In genomic region chr4:3830774-3831528, GRCh38 we compare ENCODE assay signal across 1 cellular context.
A peak's percentile ranks its signal among the peaks of the same experiment; 100 is the strongest.
TF ChIP-seq lines count a peak whose summit lies in the region.

No MANE protein-coding gene starts in this region.

TF ChIP-seq in HepG2, 621 proteins besides CTCF, POLR2A, EP300 and RAD21 (continued from another document and continues in another):
- TF ChIP-seq, protein P1, sequence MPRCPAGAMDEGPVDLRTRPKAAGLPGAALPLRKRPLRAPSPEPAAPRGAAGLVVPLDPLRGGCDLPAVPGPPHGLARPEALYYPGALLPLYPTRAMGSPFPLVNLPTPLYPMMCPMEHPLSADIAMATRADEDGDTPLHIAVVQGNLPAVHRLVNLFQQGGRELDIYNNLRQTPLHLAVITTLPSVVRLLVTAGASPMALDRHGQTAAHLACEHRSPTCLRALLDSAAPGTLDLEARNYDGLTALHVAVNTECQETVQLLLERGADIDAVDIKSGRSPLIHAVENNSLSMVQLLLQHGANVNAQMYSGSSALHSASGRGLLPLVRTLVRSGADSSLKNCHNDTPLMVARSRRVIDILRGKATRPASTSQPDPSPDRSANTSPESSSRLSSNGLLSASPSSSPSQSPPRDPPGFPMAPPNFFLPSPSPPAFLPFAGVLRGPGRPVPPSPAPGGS (CRISPR knock-in tag; IDR thresholded peaks at IDR 0.05) = no peak; the same call in 1 of the 2 replicates
- TF ChIP-seq ZNF572 (CRISPR knock-in tag; IDR thresholded peaks at IDR 0.05) (peak; percentile 12; the same call in 1 of the 2 replicates), NR3C1 (CRISPR knock-in tag; IDR thresholded peaks at IDR 0.05) (no peak), RFXAP (CRISPR knock-in tag; IDR thresholded peaks at IDR 0.05; ENCODE audit: borderline replicate concordance) (peak; percentile 66; the same call in 1 of the 2 replicates), ZNF326 (CRISPR knock-in tag; IDR thresholded peaks at IDR 0.05; ENCODE audit: borderline replicate concordance) (no peak), NFIB (CRISPR knock-in tag; IDR thresholded peaks at IDR 0.05; ENCODE audit: borderline replicate concordance) (no peak), SOX5 (CRISPR knock-in tag; IDR thresholded peaks at IDR 0.05; ENCODE audit: borderline replicate concordance) (peak; percentile 85), HNF4G (IDR thresholded peaks at IDR 0.05; ENCODE audit: borderline replicate concordance, low read depth, low read length) (peak; percentile 34; the same call in 1 of the 2 replicates), HNF4G (CRISPR knock-in tag; IDR thresholded peaks at IDR 0.05; ENCODE audit: borderline replicate concordance, low read depth) (peak; percentile 81), KDM5A (IDR thresholded peaks at IDR 0.05; ENCODE audit: borderline replicate concordance, low read length) (no peak), ZNF766 (CRISPR knock-in tag; IDR thresholded peaks at IDR 0.05; ENCODE audit: borderline replicate concordance) (0 out of 2 replicates have a peak, but pooled peaks have one; percentile 37), STAG1 (CRISPR knock-in tag; IDR thresholded peaks at IDR 0.05) (peak; percentile 72), MED8 (CRISPR knock-in tag; IDR thresholded peaks at IDR 0.05; ENCODE audit: insufficient replicate concordance) (peak; percentile 99), GABPB1 (CRISPR knock-in tag; IDR thresholded peaks at IDR 0.05) (peak; percentile 88), ZNF281 (CRISPR knock-in tag; IDR thresholded peaks at IDR 0.05; ENCODE audit: borderline replicate concordance) (peak; percentile 99), STAT6 (CRISPR knock-in tag; IDR thresholded peaks at IDR 0.05; ENCODE audit: borderline replicate concordance) (peak; percentile 88), AHR (CRISPR knock-in tag; IDR thresholded peaks at IDR 0.05) (0 out of 2 replicates have a peak, but pooled peaks have one; percentile 80), KLF12 (CRISPR knock-in tag; IDR thresholded peaks at IDR 0.05; ENCODE audit: borderline replicate concordance) (no peak), MTF1 (CRISPR knock-in tag; IDR thresholded peaks at IDR 0.05) (no peak), ZBTB4 (CRISPR knock-in tag; IDR thresholded peaks at IDR 0.05; ENCODE audit: borderline replicate concordance) (0 out of 2 replicates have a peak, but pooled peaks have one; percentile 31), ZNF3 (CRISPR knock-in tag; IDR thresholded peaks at IDR 0.05) (no peak), ZBTB10 (CRISPR knock-in tag; IDR thresholded peaks at IDR 0.05; ENCODE audit: borderline replicate concordance) (peak; percentile 16; the same call in 1 of the 2 replicates), ZNF501 (CRISPR knock-in tag; IDR thresholded peaks at IDR 0.05) (peak; percentile 71), TGIF2 (CRISPR knock-in tag; IDR thresholded peaks at IDR 0.05) (peak; percentile 98), SPEN (CRISPR knock-in tag; IDR thresholded peaks at IDR 0.05; ENCODE audit: low read depth) (peak; percentile 91), TFAP4 (IDR thresholded peaks at IDR 0.05; ENCODE audit: borderline replicate concordance, low read depth) (peak; percentile 65; the same call in 1 of the 2 replicates), REL (CRISPR knock-in tag; conservative IDR thresholded peaks at IDR 0.05) (no peak), ZFP37 (CRISPR knock-in tag; IDR thresholded peaks at IDR 0.05; ENCODE audit: borderline replicate concordance) (peak; percentile 80; the same call in 1 of the 2 replicates), ZNF451 (CRISPR knock-in tag; IDR thresholded peaks at IDR 0.05) (peak; percentile 82; the same call in 1 of the 2 replicates), ZSCAN30 (CRISPR knock-in tag; IDR thresholded peaks at IDR 0.05) (0 out of 2 replicates have a peak, but pooled peaks have one; percentile 22), TBX2 (CRISPR knock-in tag; IDR thresholded peaks at IDR 0.05; ENCODE audit: borderline replicate concordance) (peak; percentile 95)
- TF ChIP-seq, protein P2, sequence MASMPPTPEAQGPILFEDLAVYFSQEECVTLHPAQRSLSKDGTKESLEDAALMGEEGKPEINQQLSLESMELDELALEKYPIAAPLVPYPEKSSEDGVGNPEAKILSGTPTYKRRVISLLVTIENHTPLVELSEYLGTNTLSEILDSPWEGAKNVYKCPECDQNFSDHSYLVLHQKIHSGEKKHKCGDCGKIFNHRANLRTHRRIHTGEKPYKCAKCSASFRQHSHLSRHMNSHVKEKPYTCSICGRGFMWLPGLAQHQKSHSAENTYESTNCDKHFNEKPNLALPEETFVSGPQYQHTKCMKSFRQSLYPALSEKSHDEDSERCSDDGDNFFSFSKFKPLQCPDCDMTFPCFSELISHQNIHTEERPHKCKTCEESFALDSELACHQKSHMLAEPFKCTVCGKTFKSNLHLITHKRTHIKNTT (CRISPR knock-in tag; IDR thresholded peaks at IDR 0.05) = no peak
- TF ChIP-seq, protein P3, sequence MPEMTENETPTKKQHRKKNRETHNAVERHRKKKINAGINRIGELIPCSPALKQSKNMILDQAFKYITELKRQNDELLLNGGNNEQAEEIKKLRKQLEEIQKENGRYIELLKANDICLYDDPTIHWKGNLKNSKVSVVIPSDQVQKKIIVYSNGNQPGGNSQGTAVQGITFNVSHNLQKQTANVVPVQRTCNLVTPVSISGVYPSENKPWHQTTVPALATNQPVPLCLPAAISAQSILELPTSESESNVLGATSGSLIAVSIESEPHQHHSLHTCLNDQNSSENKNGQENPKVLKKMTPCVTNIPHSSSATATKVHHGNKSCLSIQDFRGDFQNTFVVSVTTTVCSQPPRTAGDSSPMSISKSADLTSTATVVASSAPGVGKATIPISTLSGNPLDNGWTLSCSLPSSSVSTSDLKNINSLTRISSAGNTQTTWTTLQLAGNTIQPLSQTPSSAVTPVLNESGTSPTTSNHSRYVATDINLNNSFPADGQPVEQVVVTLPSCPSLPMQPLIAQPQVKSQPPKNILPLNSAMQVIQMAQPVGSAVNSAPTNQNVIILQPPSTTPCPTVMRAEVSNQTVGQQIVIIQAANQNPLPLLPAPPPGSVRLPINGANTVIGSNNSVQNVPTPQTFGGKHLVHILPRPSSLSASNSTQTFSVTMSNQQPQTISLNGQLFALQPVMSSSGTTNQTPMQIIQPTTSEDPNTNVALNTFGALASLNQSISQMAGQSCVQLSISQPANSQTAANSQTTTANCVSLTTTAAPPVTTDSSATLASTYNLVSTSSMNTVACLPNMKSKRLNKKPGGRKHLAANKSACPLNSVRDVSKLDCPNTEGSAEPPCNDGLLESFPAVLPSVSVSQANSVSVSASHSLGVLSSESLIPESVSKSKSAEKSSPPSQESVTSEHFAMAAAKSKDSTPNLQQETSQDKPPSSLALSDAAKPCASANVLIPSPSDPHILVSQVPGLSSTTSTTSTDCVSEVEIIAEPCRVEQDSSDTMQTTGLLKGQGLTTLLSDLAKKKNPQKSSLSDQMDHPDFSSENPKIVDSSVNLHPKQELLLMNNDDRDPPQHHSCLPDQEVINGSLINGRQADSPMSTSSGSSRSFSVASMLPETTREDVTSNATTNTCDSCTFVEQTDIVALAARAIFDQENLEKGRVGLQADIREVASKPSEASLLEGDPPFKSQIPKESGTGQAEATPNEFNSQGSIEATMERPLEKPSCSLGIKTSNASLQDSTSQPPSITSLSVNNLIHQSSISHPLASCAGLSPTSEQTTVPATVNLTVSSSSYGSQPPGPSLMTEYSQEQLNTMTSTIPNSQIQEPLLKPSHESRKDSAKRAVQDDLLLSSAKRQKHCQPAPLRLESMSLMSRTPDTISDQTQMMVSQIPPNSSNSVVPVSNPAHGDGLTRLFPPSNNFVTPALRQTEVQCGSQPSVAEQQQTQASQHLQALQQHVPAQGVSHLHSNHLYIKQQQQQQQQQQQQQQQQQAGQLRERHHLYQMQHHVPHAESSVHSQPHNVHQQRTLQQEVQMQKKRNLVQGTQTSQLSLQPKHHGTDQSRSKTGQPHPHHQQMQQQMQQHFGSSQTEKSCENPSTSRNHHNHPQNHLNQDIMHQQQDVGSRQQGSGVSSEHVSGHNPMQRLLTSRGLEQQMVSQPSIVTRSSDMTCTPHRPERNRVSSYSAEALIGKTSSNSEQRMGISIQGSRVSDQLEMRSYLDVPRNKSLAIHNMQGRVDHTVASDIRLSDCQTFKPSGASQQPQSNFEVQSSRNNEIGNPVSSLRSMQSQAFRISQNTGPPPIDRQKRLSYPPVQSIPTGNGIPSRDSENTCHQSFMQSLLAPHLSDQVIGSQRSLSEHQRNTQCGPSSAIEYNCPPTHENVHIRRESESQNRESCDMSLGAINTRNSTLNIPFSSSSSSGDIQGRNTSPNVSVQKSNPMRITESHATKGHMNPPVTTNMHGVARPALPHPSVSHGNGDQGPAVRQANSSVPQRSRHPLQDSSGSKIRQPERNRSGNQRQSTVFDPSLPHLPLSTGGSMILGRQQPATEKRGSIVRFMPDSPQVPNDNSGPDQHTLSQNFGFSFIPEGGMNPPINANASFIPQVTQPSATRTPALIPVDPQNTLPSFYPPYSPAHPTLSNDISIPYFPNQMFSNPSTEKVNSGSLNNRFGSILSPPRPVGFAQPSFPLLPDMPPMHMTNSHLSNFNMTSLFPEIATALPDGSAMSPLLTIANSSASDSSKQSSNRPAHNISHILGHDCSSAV (CRISPR knock-in tag; IDR thresholded peaks at IDR 0.05; ENCODE audit: borderline replicate concordance) = no peak
